ENCODE assay signal across 1 cellular context in genomic region chr2:202911513-202912341, GRCh38.
TF ChIP-seq lines count a peak whose summit lies in the region.

CARF (plus strand) TSS chr2:202912275; CDS start chr2:202941903, 29,628 bp downstream.
WDR12 (minus strand) TSS chr2:202911673; CDS start chr2:202911476, 197 bp downstream.

TF ChIP-seq in GM12878, 131 proteins besides CTCF, POLR2A, EP300 and RAD21 (continued from another document and continues in another):
- TF ChIP-seq ZBTB11 (CRISPR knock-in tag; IDR thresholded peaks at IDR 0.05) (no peak), HSF1 (IDR thresholded peaks at IDR 0.05; ENCODE audit: low read depth, low read length) (no peak), ETV6 (conservative IDR thresholded peaks at IDR 0.05 in 1 of 2, IDR thresholded peaks at IDR 0.05 in 1 of 2; ENCODE audit: borderline replicate concordance in 1 of 2, low read depth in 1 of 2) (0 out of 4 replicates have a peak, but pooled peaks of 1 of the 2 experiments have one; percentile 15), USF1 (IDR thresholded peaks at IDR 0.05; ENCODE audit: borderline replicate concordance, extremely low read length, insufficient read depth, low read depth, low read length) (peak; percentile 12), ATF2 (IDR thresholded peaks at IDR 0.05; ENCODE audit: low read length) (no peak; the same call in 1 of the 2 replicates), JUNB (IDR thresholded peaks at IDR 0.05) (no peak), KDM1A (IDR thresholded peaks at IDR 0.05; ENCODE audit: borderline replicate concordance) (no peak), ZNF274 (IDR thresholded peaks at IDR 0.05; ENCODE audit: insufficient read depth, insufficient read length) (no peak), REST (IDR thresholded peaks at IDR 0.05; ENCODE audit: low read depth, low read length) (no peak), BHLHE40 (IDR thresholded peaks at IDR 0.05; ENCODE audit: borderline replicate concordance in 1 of 2, low read depth in 2 of 2, low read length in 1 of 2) (no peak; a peak in 1 of 4 replicates), ZNF24 (IDR thresholded peaks at IDR 0.05) (no peak), HDAC6 (IDR thresholded peaks at IDR 0.05; ENCODE audit: unreplicated experiment) (no peak), EGR1 (IDR thresholded peaks at IDR 0.05; ENCODE audit: borderline replicate concordance in 1 of 2, low read depth in 2 of 2, low read length in 2 of 2) (no peak), NR2C1 (IDR thresholded peaks at IDR 0.05) (no peak; the same call in 1 of the 2 replicates), ZNF622 (IDR thresholded peaks at IDR 0.05) (no peak), RB1 (IDR thresholded peaks at IDR 0.05; ENCODE audit: borderline replicate concordance) (peak; percentile 49; the same call in 1 of the 2 replicates), SUPT20H (IDR thresholded peaks at IDR 0.05; ENCODE audit: borderline replicate concordance, control insufficient read depth, low read depth, low read length) (no peak), SIN3A (IDR thresholded peaks at IDR 0.05; ENCODE audit: low read depth, low read length) (peak; percentile 84; the same call in 1 of the 2 replicates), ZNF687 (IDR thresholded peaks at IDR 0.05) (no peak), LARP7 (IDR thresholded peaks at IDR 0.05) (no peak), KLF5 (IDR thresholded peaks at IDR 0.05; ENCODE audit: partially characterized antibody) (peak; percentile 72), HDGF (IDR thresholded peaks at IDR 0.05) (no peak), CBFB (IDR thresholded peaks at IDR 0.05; ENCODE audit: low read depth) (no peak; the same call in 1 of the 2 replicates), CREM (IDR thresholded peaks at IDR 0.05; ENCODE audit: low read depth) (peak; percentile 35; the same call in 1 of the 2 replicates), KAT2A (conservative IDR thresholded peaks at IDR 0.05; ENCODE audit: control insufficient read depth, low read depth, low read length) (no peak), IRF3 (IDR thresholded peaks at IDR 0.05) (no peak), NBN (IDR thresholded peaks at IDR 0.05) (peak; percentile 36; the same call in 1 of the 2 replicates), CUX1 (IDR thresholded peaks at IDR 0.05; ENCODE audit: insufficient replicate concordance, low read depth, low read length) (peak; percentile 81), FOXM1 (IDR thresholded peaks at IDR 0.05; ENCODE audit: low read depth, low read length) (no peak), POLR2AphosphoS2 (IDR thresholded peaks at IDR 0.05; ENCODE audit: low read depth, low read length) (peak; percentile 83), HDAC2 (IDR thresholded peaks at IDR 0.05) (no peak), RAD51 (IDR thresholded peaks at IDR 0.05) (peak; percentile 81), CHD2 (IDR thresholded peaks at IDR 0.05; ENCODE audit: borderline replicate concordance, low read depth, low read length) (peak; percentile 81), GABPA (IDR thresholded peaks at IDR 0.05; ENCODE audit: low read depth) (peak; percentile 86), SREBF1 (IDR thresholded peaks at IDR 0.05; ENCODE audit: low read length) (no peak), SMARCA5 (IDR thresholded peaks at IDR 0.05) (0 out of 2 replicates have a peak, but pooled peaks have one; percentile 33), IKZF1 (conservative IDR thresholded peaks at IDR 0.05) (peak; percentile 84)
